ENCODE assay signal across 2 cellular contexts in genomic region chr20:5140195-5140594, GRCh38.
TF ChIP-seq lines count a peak whose summit lies in the region.

No MANE protein-coding gene starts in this region.

TF ChIP-seq in A549, 52 proteins besides CTCF, POLR2A, EP300 and RAD21 (continued from another document):
- TF ChIP-seq, protein P1, sequence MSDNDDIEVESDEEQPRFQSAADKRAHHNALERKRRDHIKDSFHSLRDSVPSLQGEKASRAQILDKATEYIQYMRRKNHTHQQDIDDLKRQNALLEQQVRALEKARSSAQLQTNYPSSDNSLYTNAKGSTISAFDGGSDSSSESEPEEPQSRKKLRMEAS (IDR thresholded peaks at IDR 0.05) = no peak
- TF ChIP-seq HOXA7 (CRISPR knock-in tag; IDR thresholded peaks at IDR 0.05) = no peak
- no peak for TF ChIP-seq ZFP36 (IDR thresholded peaks at IDR 0.05; ENCODE audit: borderline replicate concordance, partially characterized antibody)
- TF ChIP-seq CBX8 (IDR thresholded peaks at IDR 0.05) = no peak
- TF ChIP-seq HEYL (CRISPR knock-in tag; IDR thresholded peaks at IDR 0.05) = no peak

TF ChIP-seq in IMR-90, 13 proteins besides CTCF, POLR2A, EP300 and RAD21 (continued from another document):
- no peak for TF ChIP-seq ELK1 (IDR thresholded peaks at IDR 0.05; ENCODE audit: borderline replicate concordance, low read depth, low read length)
- TF ChIP-seq FOS (IDR thresholded peaks at IDR 0.05; ENCODE audit: low read depth, low read length) = no peak
- no peak for TF ChIP-seq RFX5 (IDR thresholded peaks at IDR 0.05; ENCODE audit: low read depth, low read length)
- no peak for TF ChIP-seq MAZ (IDR thresholded peaks at IDR 0.05; ENCODE audit: borderline replicate concordance, low read depth, low read length)
- no peak for TF ChIP-seq SMC3 (IDR thresholded peaks at IDR 0.05; ENCODE audit: low read depth, low read length)
- TF ChIP-seq MXI1 (IDR thresholded peaks at IDR 0.05; ENCODE audit: borderline replicate concordance, low read depth, low read length) = no peak
- no peak for TF ChIP-seq NFE2L2 (IDR thresholded peaks at IDR 0.05; ENCODE audit: low read depth, low read length)
- no peak for TF ChIP-seq BHLHE40 (IDR thresholded peaks at IDR 0.05; ENCODE audit: low read depth, low read length)
- TF ChIP-seq RCOR1 (IDR thresholded peaks at IDR 0.05; ENCODE audit: insufficient replicate concordance, low read length) = no peak
